ENCODE assay signal across 8 cellular contexts in genomic region chr21:32278518-32279376, GRCh38. TPM values are rescaled to one million over a fixed set of nuclear protein-coding genes. Genes with fewer than 3 reads are reported as not detected.
A peak's percentile ranks its signal among the peaks of the same experiment; 100 is the strongest.
DNase-seq lines count a peak whose midpoint lies in the region; ATAC-seq and TF ChIP-seq lines count a peak whose summit lies in the region.

TSS of gene MIS18A (minus strand) at chr21:32279049. CDS start at chr21:32279014, 35 bp downstream.

- under 1% methylated on average over 69 of the region's 69 CpGs for WGBS in HUES64

- H3K4me3 ChIP-seq in HUES64 (ENCODE audit: low read length) (peak within 1 kb of the TSS; percentile 99), OCI-LY1 (ENCODE audit: low read depth, low read length, poor library complexity, severe bottlenecking) (peak within 1 kb of the TSS; percentile 79)

- CTCF ChIA-PET in Calu3 (lab: Charles Lee): interaction anchor here (0.6 to 0.7 kb wide), 5 partner anchors 26 to 1050 kb away, joined by 3 to 7 read pairs (median 3); no protein-coding TSS in a partner anchor

- H3K36me3 Mint-ChIP-seq in Calu3 (ENCODE audit: insufficient read depth, unreplicated experiment) (peaks cover 23% of the 10 kb centered on the region), endothelial cell (ENCODE audit: low read depth, unreplicated experiment) (peaks cover 4% of the 10 kb centered on the region)

- peaks cover 5% of the 10 kb centered on the region; the same call in 1 of the 2 replicates for H3K4me1 ChIP-seq in HUES64 (ENCODE audit: insufficient read depth, low read length)
- H3K4me1 ChIP-seq in OCI-LY1 (ENCODE audit: insufficient read depth, low read length, severe bottlenecking): peaks cover 19% of the 10 kb centered on the region

- ATAC-seq in GM21447 (IDR thresholded peaks at IDR 0.05; ENCODE audit: unreplicated experiment): peak; percentile 90

- intact Hi-C loops in Calu3 (cut with micrococcal nuclease; ENCODE audit: unreplicated experiment): no loop called here

- no peak for TF ChIP-seq CTCF in Calu3 (IDR thresholded peaks at IDR 0.05; ENCODE audit: unreplicated experiment)
- no peak for TF ChIP-seq CTCF in OCI-LY1 (IDR thresholded peaks at IDR 0.05; ENCODE audit: low read length)
- TF ChIP-seq CTCF in endothelial cell (IDR thresholded peaks at IDR 0.05; ENCODE audit: unreplicated experiment): no peak

- peak within 1 kb of the TSS; percentile 79 for H3K4me2 ChIP-seq in OCI-LY1 (ENCODE audit: low read length)

- peaks cover 16% of the 10 kb centered on the region for H3K36me3 ChIP-seq in HUES64 (ENCODE audit: insufficient read depth, low read length)
- H3K36me3 ChIP-seq in OCI-LY1 (ENCODE audit: insufficient read depth, low read length): no peaks in the 10 kb centered on the region; the same call in 1 of the 2 replicates

- DNase-seq in Calu3 (peak; percentile 94), endothelial cell (ENCODE audit: low spot score) (peak; percentile 99), midbrain (lab: John Stamatoyannopoulos, UW) (peak; percentile 93)
- peak; percentile 99 for DNase-seq in activated CD8-positive, alpha-beta memory T cell treated with anti-CD3 and anti-CD28 coated beads, Interleukin-2, amount 50 U/mL, for 4 hours
- peak; percentile 96 to 98 for DNase-seq in stimulated activated CD8-positive, alpha-beta memory T cell treated with anti-CD3 and anti-CD28 coated beads, Interleukin-2, amount 100 ng/mL, for 1 hour (ENCODE audit: low read depth in 2 of 2)

- H3K27ac Mint-ChIP-seq in Calu3 (ENCODE audit: unreplicated experiment) (peak within 1 kb of the TSS; percentile 91), endothelial cell (ENCODE audit: unreplicated experiment) (peak within 1 kb of the TSS; percentile 80)

- 0 out of 2 replicates have a peak within 1 kb of the TSS, but pooled peaks have one; percentile 1 for H2AFZ ChIP-seq in OCI-LY1 (ENCODE audit: low read length)

- H3K27ac ChIP-seq in HUES64 (ENCODE audit: low read depth, low read length) (peak within 1 kb of the TSS; percentile 66), OCI-LY1 (ENCODE audit: low read depth, low read length, poor library complexity, severe bottlenecking) (peak within 1 kb of the TSS; percentile 43)

- H3K4me3 Mint-ChIP-seq in Calu3 (ENCODE audit: low read depth, unreplicated experiment) (peak within 1 kb of the TSS; percentile 96), endothelial cell (ENCODE audit: unreplicated experiment) (peak within 1 kb of the TSS; percentile 99)

- H3K27me3 ChIP-seq in HUES64 (ENCODE audit: insufficient read depth, low read length) (no peaks in the 10 kb centered on the region), OCI-LY1 (ENCODE audit: insufficient read depth, low read length) (no peaks in the 10 kb centered on the region)

- no peaks in the 10 kb centered on the region for H3K9me3 ChIP-seq in HUES64 (ENCODE audit: insufficient read depth, low read depth, low read length)
- H3K9me3 ChIP-seq in OCI-LY1 (ENCODE audit: low read length): no peaks in the 10 kb centered on the region

- H3K9me3 Mint-ChIP-seq in Calu3 (ENCODE audit: low read depth, unreplicated experiment) (no peaks in the 10 kb centered on the region), endothelial cell (ENCODE audit: unreplicated experiment) (no peaks in the 10 kb centered on the region)

- H3K27me3 Mint-ChIP-seq in Calu3 (ENCODE audit: unreplicated experiment) (no peaks in the 10 kb centered on the region), endothelial cell (ENCODE audit: unreplicated experiment) (peaks cover 5% of the 10 kb centered on the region)

- H3K9me2 ChIP-seq in OCI-LY1 (ENCODE audit: low read depth, low read length): no peaks in the 10 kb centered on the region

- no TSS peak for BruUV-seq in Calu3 (replicated peaks; lab: Mats Ljungman, UMichigan)

- H3K9ac ChIP-seq in HUES64 (ENCODE audit: low read depth, low read length) (peak within 1 kb of the TSS; percentile 89), OCI-LY1 (ENCODE audit: low read length) (peak within 1 kb of the TSS; percentile 74)

- H4K20me1 ChIP-seq in OCI-LY1 (ENCODE audit: insufficient read depth, low read length): no peaks in the 10 kb centered on the region

- H3K79me2 ChIP-seq in OCI-LY1 (ENCODE audit: insufficient read depth, low read length): peaks cover 8% of the 10 kb centered on the region; the same call in 1 of the 2 replicates

- H3K4me1 Mint-ChIP-seq in Calu3 (ENCODE audit: low read depth, unreplicated experiment): no peaks in the 10 kb centered on the region
- H3K4me1 Mint-ChIP-seq in endothelial cell (ENCODE audit: unreplicated experiment): peaks cover 7% of the 10 kb centered on the region

- H3F3A ChIP-seq in OCI-LY1 (ENCODE audit: insufficient read depth, low read length): no peaks in the 10 kb centered on the region

RNA-seq across cellular contexts. Expression of gene MIS18A, which starts in this region (rescaled TPM):
- total RNA-seq in Calu3 (2022) (10.9 and 13.7 TPM in 2 replicates), endothelial cell (ENCODE audit: unreplicated experiment) (17.2 TPM)
- polyA plus RNA-seq in HUES64 (2013, experiment 1 of 2): 46.4 TPM
- polyA plus RNA-seq in HUES64 (2013, experiment 2 of 2): 51.1 TPM

Comparison
In these comparisons a context has a peak if more than half of its experiments do, and no peak if none do; other contexts are left out.
1. Peak in every context shown above with its lines: DNase-seq, ATAC-seq, H3K4me3 ChIP-seq and H3K27ac ChIP-seq.